In the genomic region with DNA sequence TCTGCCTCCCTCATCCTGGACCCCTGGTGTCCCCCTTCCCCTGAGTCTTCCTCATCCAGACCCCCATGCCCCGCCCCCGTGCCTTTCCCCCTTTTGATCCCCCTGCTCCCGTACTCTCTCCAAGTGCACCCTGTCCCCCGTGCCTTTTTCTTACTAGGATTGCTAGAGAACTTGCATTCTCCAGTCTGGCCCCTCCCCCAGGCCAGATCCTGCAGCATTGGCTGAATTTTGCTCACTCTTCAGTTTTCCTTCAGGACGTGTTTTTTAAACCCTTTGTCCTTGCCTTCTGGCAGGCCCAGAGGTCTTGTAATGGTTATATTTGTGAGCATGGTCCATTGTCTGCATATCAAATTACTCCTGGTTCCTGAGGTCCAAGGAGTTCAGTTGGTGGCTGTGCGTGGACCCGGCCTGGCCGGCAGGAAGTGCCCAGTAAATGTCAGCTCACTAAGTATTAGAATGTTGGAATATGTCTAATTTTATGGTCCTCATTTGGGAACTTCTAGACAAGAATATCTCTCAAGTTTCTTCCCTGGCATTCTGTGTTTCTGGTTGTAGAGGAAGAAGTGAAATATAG, we compare ENCODE assay signal across 8 cellular contexts. TPM values are rescaled to one million over a fixed set of nuclear protein-coding genes. Genes with fewer than 3 reads are reported as not detected.
DNase-seq lines count a peak whose midpoint lies in the region; ATAC-seq and TF ChIP-seq lines count a peak whose summit lies in the region.

No MANE protein-coding gene starts in this region.

- H3K4me3 ChIP-seq in hepatocyte (peak overlapping the region; percentile 81), smooth muscle cell (peak overlapping the region; percentile 91)

- H4K20me1 ChIP-seq in hepatocyte (ENCODE audit: insufficient read depth, poor library complexity, severe bottlenecking) = no peaks in the 10 kb centered on the region
- H4K20me1 ChIP-seq in smooth muscle cell (ENCODE audit: low read depth) = no peaks in the 10 kb centered on the region

- H3K27ac Mint-ChIP-seq in activated naive CD8-positive, alpha-beta T cell treated with anti-CD3 and anti-CD28 coated beads for 36 hours = peak overlapping the region; percentile 92

- H3K4me1 ChIP-seq in hepatocyte (ENCODE audit: insufficient read depth) = peaks cover 12% of the 10 kb centered on the region
- H3K4me1 ChIP-seq in smooth muscle cell (ENCODE audit: low read depth) = peaks cover 6% of the 10 kb centered on the region

- H3K4me1 Mint-ChIP-seq in activated naive CD8-positive, alpha-beta T cell treated with anti-CD3 and anti-CD28 coated beads for 36 hours = peaks cover 26% of the 10 kb centered on the region

- no peaks in the 10 kb centered on the region for H3K9me3 Mint-ChIP-seq in activated naive CD8-positive, alpha-beta T cell treated with anti-CD3 and anti-CD28 coated beads for 36 hours

- DNase-seq in activated naive CD4-positive, alpha-beta T cell treated with Interleukin-2 at 50 U/mL for 16 hours = peak; percentile 12
- no peak for DNase-seq in activated naive CD4-positive, alpha-beta T cell treated with anti-CD3 and anti-CD28 coated beads, Interleukin-2, amount 50 U/mL, for 16 hours
- DNase-seq in activated naive CD8-positive, alpha-beta T cell treated with anti-CD3 and anti-CD28 coated beads for 36 hours = no peak
- DNase-seq in hepatocyte (ENCODE audit: low spot score) (peak; percentile 47), smooth muscle cell (lab: John Stamatoyannopoulos, UW; ENCODE audit: unreplicated experiment) (no peak), ureter (ENCODE audit: low spot score) (no peak), cerebellar nuclear complex (lab: John Stamatoyannopoulos, UW) (no peak)

- H3K9ac ChIP-seq in smooth muscle cell (ENCODE audit: low read depth) = peak overlapping the region; percentile 84

- H3F3A ChIP-seq in smooth muscle cell (ENCODE audit: low read depth) = no peaks in the 10 kb centered on the region

- WGBS in hepatocyte (ENCODE audit: low lambda C conversion rate, missing lambda C conversion rate) = 11% methylated on average over 8 of the region's 8 CpGs
- 19% methylated on average over 8 of the region's 8 CpGs for WGBS in smooth muscle cell (ENCODE audit: low lambda C conversion rate)

- peak overlapping the region; percentile 99 for H3K4me3 Mint-ChIP-seq in activated naive CD8-positive, alpha-beta T cell treated with anti-CD3 and anti-CD28 coated beads for 36 hours

- H3K27me3 Mint-ChIP-seq in activated naive CD8-positive, alpha-beta T cell treated with anti-CD3 and anti-CD28 coated beads for 36 hours = no peaks in the 10 kb centered on the region

- H3K9me3 ChIP-seq in hepatocyte (ENCODE audit: low read depth) (no peaks in the 10 kb centered on the region), smooth muscle cell (replicated peaks; ENCODE audit: low read depth) (no peaks in the 10 kb centered on the region)

- H3K27ac ChIP-seq in hepatocyte = peak overlapping the region; percentile 71
- H3K27ac ChIP-seq in smooth muscle cell (ENCODE audit: low read depth) = no peak overlapping the region

- peaks cover 2% of the 10 kb centered on the region for H3K36me3 Mint-ChIP-seq in activated naive CD8-positive, alpha-beta T cell treated with anti-CD3 and anti-CD28 coated beads for 36 hours

- no peaks in the 10 kb centered on the region for H3K27me3 ChIP-seq in hepatocyte
- no peaks in the 10 kb centered on the region for H3K27me3 ChIP-seq in smooth muscle cell (ENCODE audit: low read depth)

- no peaks in the 10 kb centered on the region for H3K36me3 ChIP-seq in hepatocyte (replicated peaks; ENCODE audit: insufficient read depth, low read depth)
- H3K36me3 ChIP-seq in smooth muscle cell (ENCODE audit: low read depth) = no peaks in the 10 kb centered on the region

- TF ChIP-seq CTCF in hepatocyte (IDR thresholded peaks at IDR 0.05; ENCODE audit: poor library complexity) (no peak), smooth muscle cell (IDR thresholded peaks at IDR 0.05; ENCODE audit: borderline replicate concordance, insufficient read depth, poor library complexity, severe bottlenecking) (no peak)

- peaks cover 24% of the 10 kb centered on the region for H3K79me2 ChIP-seq in hepatocyte
- peaks cover 12% of the 10 kb centered on the region for H3K79me2 ChIP-seq in smooth muscle cell (ENCODE audit: low read depth)

- peak overlapping the region; percentile 98 for H2AFZ ChIP-seq in hepatocyte
- H2AFZ ChIP-seq in smooth muscle cell (ENCODE audit: low read depth) = peak overlapping the region; percentile 98

- no peak for ATAC-seq in activated CD4-positive, CD25-positive, alpha-beta regulatory T cell treated with anti-CD3 and anti-CD28 coated beads, Interleukin-2, amount 50 U/mL, for 24 hours

- H3K9me2 ChIP-seq in hepatocyte (replicated peaks; ENCODE audit: insufficient read depth) = no peaks in the 10 kb centered on the region

- H3K4me2 ChIP-seq in hepatocyte (peak overlapping the region; percentile 76), smooth muscle cell (peak overlapping the region; percentile 93)

RNA-seq across cellular contexts. Expression of a gene that starts 0.6 kb away (rescaled TPM):
- 10 to 100 TPM; 16.3 to 18.8 TPM for total RNA-seq in activated naive CD8-positive, alpha-beta T cell treated with anti-CD3 and anti-CD28 coated beads for 36 hours
- 21.4 and 39.3 TPM in 2 replicates for total RNA-seq in hepatocyte
- 20.4 and 25.2 TPM in 2 replicates for polyA plus RNA-seq in hepatocyte
- 7.6 and 25.5 TPM in 2 replicates for total RNA-seq in smooth muscle cell
- polyA plus RNA-seq in smooth muscle cell = 27.4 and 29.3 TPM in 2 replicates
- 33.6 TPM for total RNA-seq in ureter

RNA-seq across cellular contexts. Expression of a gene that starts 15.9 kb away (rescaled TPM):
- 10 to 100 TPM; 13.7 to 14.4 TPM for total RNA-seq in activated naive CD8-positive, alpha-beta T cell treated with anti-CD3 and anti-CD28 coated beads for 36 hours
- total RNA-seq in hepatocyte = 26.0 and 38.9 TPM in 2 replicates
- polyA plus RNA-seq in hepatocyte = 24.4 and 25.1 TPM in 2 replicates
- total RNA-seq in smooth muscle cell = 35.1 and 38.4 TPM in 2 replicates
- 30.6 and 34.6 TPM in 2 replicates for polyA plus RNA-seq in smooth muscle cell
- total RNA-seq in ureter = 46.6 TPM

RNA-seq across cellular contexts. Expression of a gene that starts 30.6 kb away (rescaled TPM):
- 10 to 100 TPM; 20.1 to 22.9 TPM for total RNA-seq in activated naive CD8-positive, alpha-beta T cell treated with anti-CD3 and anti-CD28 coated beads for 36 hours
- 18.9 and 22.5 TPM in 2 replicates for total RNA-seq in hepatocyte
- 32.6 and 37.4 TPM in 2 replicates for polyA plus RNA-seq in hepatocyte
- total RNA-seq in smooth muscle cell = 10.8 and 18.4 TPM in 2 replicates
- 30.5 and 35.1 TPM in 2 replicates for polyA plus RNA-seq in smooth muscle cell
- total RNA-seq in ureter = 21.7 TPM

RNA-seq across cellular contexts. Expression of a gene that starts 41.9 kb away (rescaled TPM):
- total RNA-seq in activated naive CD8-positive, alpha-beta T cell treated with anti-CD3 and anti-CD28 coated beads for 36 hours = 100 to 1,000 TPM; 109 to 111 TPM
- total RNA-seq in hepatocyte = 21.9 and 27.3 TPM in 2 replicates
- 38.5 and 59.6 TPM in 2 replicates for polyA plus RNA-seq in hepatocyte
- total RNA-seq in smooth muscle cell = 6.2 and 8.7 TPM in 2 replicates
- 44.8 and 50.4 TPM in 2 replicates for polyA plus RNA-seq in smooth muscle cell
- total RNA-seq in ureter = 55.7 TPM

Comparison
In these comparisons a context has a peak if more than half of its experiments do, and no peak if none do; other contexts are left out.
1. DNase-seq: peak in activated naive CD4-positive, alpha-beta T cell treated with Interleukin-2 at 50 U/mL for 16 hours (single experiment) and hepatocyte (single experiment); none in activated naive CD4-positive, alpha-beta T cell treated with anti-CD3 and anti-CD28 coated beads, Interleukin-2, amount 50 U/mL, for 16 hours (single experiment), activated naive CD8-positive, alpha-beta T cell treated with anti-CD3 and anti-CD28 coated beads for 36 hours (single experiment), smooth muscle cell (single experiment), ureter (single experiment) and cerebellar nuclear complex (0 of 2).